In the genomic region with DNA sequence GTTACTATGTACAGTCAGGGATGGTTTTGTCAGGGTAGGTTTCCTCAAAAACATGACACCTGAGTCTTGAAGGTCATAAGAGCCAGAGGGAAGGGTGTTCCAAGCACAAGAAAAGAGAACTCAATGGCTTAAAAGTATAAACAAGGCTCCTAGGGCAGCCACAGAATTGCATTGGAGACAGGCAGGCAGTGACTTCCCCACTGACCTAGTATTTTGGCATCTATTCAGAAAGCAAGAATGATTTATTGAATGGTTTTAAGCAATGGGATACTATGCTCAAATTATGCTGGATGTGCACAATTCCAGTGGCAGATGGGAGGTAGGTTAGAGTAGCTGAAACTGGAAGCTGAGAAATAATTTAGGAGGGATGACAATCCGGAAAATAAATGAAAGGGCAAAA, we compare ENCODE assay signal across 16 cellular contexts.
"Had no signal": no experiment of that assay in that cellular context is flagged by ENCODE, and none has a peak within 500 bp of the region (broad histone marks: within the 10 kb centered on the region; RNA-seq: fewer than 3 reads in every experiment).

No MANE protein-coding gene starts in this region.

- H3K27me3 ChIP-seq: colonic mucosa, heart right ventricle, left lung, spleen, transverse colon had no signal

- H3K27me3 Mint-ChIP-seq: activated CD4-positive, alpha-beta T cell treated with anti-CD3 and anti-CD28 coated beads, Interleukin-2, amount 10 ng/mL, durations not matched to agents 7 days and 5 days; activated T-helper 17 cell treated with anti-CD3 and anti-CD28 coated beads, Interleukin-2, amount 50 U/mL, for 72 hours; natural killer cell treated with Interleukin-12 subunit alpha and Interleukin-12 subunit beta and Interleukin-15 and Interleukin-18, amount 100 ng/mL, for 72 hours; progenitor cell of endocrine pancreas; stimulated activated naive B cell treated with anti-CD40 and anti-IgM and Interleukin-4, amounts not matched to agents 10 μg/mL and 1 μg/mL and 100 μg/mL, for 72 hours had no signal

- H3K36me3 ChIP-seq: colonic mucosa had no signal

- H3K4me3 ChIP-seq: colonic mucosa, heart right ventricle, left lung, spleen, transverse colon had no signal

- H3K9me3 Mint-ChIP-seq: activated CD4-positive, alpha-beta T cell treated with anti-CD3 and anti-CD28 coated beads, Interleukin-2, amount 10 ng/mL, durations not matched to agents 7 days and 5 days; activated naive CD4-positive, alpha-beta T cell treated with anti-CD3 and anti-CD28 coated beads for 36 hours; activated T-helper 17 cell treated with anti-CD3 and anti-CD28 coated beads, Interleukin-2, amount 50 U/mL, for 72 hours; natural killer cell treated with Interleukin-12 subunit alpha and Interleukin-12 subunit beta and Interleukin-15 and Interleukin-18, amount 100 ng/mL, for 72 hours; stimulated activated naive B cell treated with anti-CD40 and anti-IgM and Interleukin-4, amounts not matched to agents 10 μg/mL and 1 μg/mL and 100 μg/mL, for 72 hours had no signal

- H3K27ac Mint-ChIP-seq: activated CD4-positive, alpha-beta T cell treated with anti-CD3 and anti-CD28 coated beads, Interleukin-2, amount 10 ng/mL, durations not matched to agents 7 days and 5 days; activated naive CD4-positive, alpha-beta T cell treated with anti-CD3 and anti-CD28 coated beads for 36 hours; activated T-helper 17 cell treated with anti-CD3 and anti-CD28 coated beads, Interleukin-2, amount 50 U/mL, for 72 hours; natural killer cell treated with Interleukin-12 subunit alpha and Interleukin-12 subunit beta and Interleukin-15 and Interleukin-18, amount 100 ng/mL, for 72 hours; progenitor cell of endocrine pancreas; stimulated activated naive B cell treated with anti-CD40 and anti-IgM and Interleukin-4, amounts not matched to agents 10 μg/mL and 1 μg/mL and 100 μg/mL, for 72 hours had no signal

- ATAC-seq: activated T-helper 17 cell treated with anti-CD3 and anti-CD28 coated beads, Interleukin-2, amount 50 U/mL, for 72 hours; heart right ventricle; left lung; natural killer cell treated with Interleukin-12 subunit alpha and Interleukin-12 subunit beta and Interleukin-15 and Interleukin-18, amount 100 ng/mL, for 72 hours; sciatic nerve; stimulated activated naive B cell treated with anti-CD40 and anti-IgM and Interleukin-4, amounts not matched to agents 10 μg/mL and 1 μg/mL and 100 μg/mL, for 72 hours had no signal

- H3K9me3 ChIP-seq: colonic mucosa, heart right ventricle, left lung, spleen, transverse colon had no signal

- H3K27ac ChIP-seq: colonic mucosa, heart right ventricle, left lung, spleen, transverse colon had no signal

- H3K4me1 ChIP-seq: colonic mucosa, left lung, spleen, transverse colon had no signal

- DNase-seq: activated CD4-positive, alpha-beta T cell treated with anti-CD3 and anti-CD28 coated beads, Interleukin-2, amount 10 ng/mL, durations not matched to agents 7 days and 5 days; activated CD8-positive, alpha-beta memory T cell treated with anti-CD3 and anti-CD28 coated beads for 24 hours; activated naive CD4-positive, alpha-beta T cell treated with anti-CD3 and anti-CD28 coated beads for 36 hours; colonic mucosa; effector CD4-positive, alpha-beta T cell; heart right ventricle; occipital lobe; spleen; stimulated activated CD4-positive, alpha-beta T cell treated with anti-CD3 and anti-CD28 coated beads, Interleukin-2, amount 100 ng/mL, for 24 hours; stimulated activated naive B cell treated with anti-CD40 and anti-IgM and Interleukin-4, amounts not matched to agents 10 μg/mL and 1 μg/mL and 100 μg/mL, for 72 hours; transverse colon had no signal

- H3K4me1 Mint-ChIP-seq: activated CD4-positive, alpha-beta T cell treated with anti-CD3 and anti-CD28 coated beads, Interleukin-2, amount 10 ng/mL, durations not matched to agents 7 days and 5 days; activated T-helper 17 cell treated with anti-CD3 and anti-CD28 coated beads, Interleukin-2, amount 50 U/mL, for 72 hours had no signal

- H3K4me3 Mint-ChIP-seq: activated CD4-positive, alpha-beta T cell treated with anti-CD3 and anti-CD28 coated beads, Interleukin-2, amount 10 ng/mL, durations not matched to agents 7 days and 5 days; activated naive CD4-positive, alpha-beta T cell treated with anti-CD3 and anti-CD28 coated beads for 36 hours; activated T-helper 17 cell treated with anti-CD3 and anti-CD28 coated beads, Interleukin-2, amount 50 U/mL, for 72 hours; natural killer cell treated with Interleukin-12 subunit alpha and Interleukin-12 subunit beta and Interleukin-15 and Interleukin-18, amount 100 ng/mL, for 72 hours; stimulated activated naive B cell treated with anti-CD40 and anti-IgM and Interleukin-4, amounts not matched to agents 10 μg/mL and 1 μg/mL and 100 μg/mL, for 72 hours had no signal
